ENCODE assay signal across 15 cellular contexts in genomic region chr6:134750669-134751068, GRCh38.
DNase-seq lines count a peak whose midpoint lies in the region; TF ChIP-seq lines count a peak whose summit lies in the region.
"Had no signal": no experiment of that assay in that cellular context is flagged by ENCODE, and none has a peak within 500 bp of the region (broad histone marks: within the 10 kb centered on the region; RNA-seq: fewer than 3 reads in every experiment).

No MANE protein-coding gene starts in this region.

- no peaks in the 10 kb centered on the region for H3K9me3 ChIP-seq in uterus
- H3K9me3 ChIP-seq: thoracic aorta had no signal

- H3K27ac ChIP-seq in uterus, result no peak overlapping the region
- H3K27ac ChIP-seq: thoracic aorta had no signal

- TF ChIP-seq POLR2A in lower leg skin (IDR thresholded peaks at IDR 0.05), result no peak
- TF ChIP-seq POLR2A in uterus (IDR thresholded peaks at IDR 0.05), result no peak

- no peak overlapping the region for H3K4me3 ChIP-seq in lower leg skin (ENCODE audit: low read depth, poor library complexity, severe bottlenecking)
- no peak overlapping the region for H3K4me3 ChIP-seq in uterus
- H3K4me3 ChIP-seq: thoracic aorta had no signal

- H3K27ac Mint-ChIP-seq in mesothelial cell of epicardium, result no peak overlapping the region
- H3K27ac Mint-ChIP-seq: activated B cell treated with CpG ODN at 0.5 μM for 24 hours had no signal

- no peaks in the 10 kb centered on the region for H3K27me3 Mint-ChIP-seq in mesothelial cell of epicardium (ENCODE audit: low read depth)

- no peaks in the 10 kb centered on the region for H3K36me3 ChIP-seq in uterus
- H3K36me3 ChIP-seq: thoracic aorta had no signal

- no peaks in the 10 kb centered on the region for H3K27me3 ChIP-seq in uterus

- no peaks in the 10 kb centered on the region for H3K36me3 Mint-ChIP-seq in mesothelial cell of epicardium

- DNase-seq in NCI-H748 (lab: John Stamatoyannopoulos, UW; ENCODE audit: unreplicated experiment), result peak; percentile 7
- DNase-seq in NCI-H748 treated with DMSO at 0.1 percent for 48 hours (lab: John Stamatoyannopoulos, UW), result no peak
- DNase-seq in NCI-H2029 treated with DMSO at 0.1 percent for 48 hours (lab: John Stamatoyannopoulos, UW), result peak; percentile 21
- DNase-seq in cerebellar cortex (ENCODE audit: low spot score), result peak; percentile 28
- DNase-seq in lower leg skin (ENCODE audit: low spot score in 2 of 2), result no peak
- DNase-seq in NCI-H1436 treated with DMSO at 0.1 percent for 48 hours (lab: John Stamatoyannopoulos, UW), result no peak
- DNase-seq in mesothelial cell of epicardium (ENCODE audit: low spot score in 2 of 2, unreplicated experiment in 2 of 2), result no peak
- DNase-seq in uterus, result no peak
- DNase-seq: activated B cell treated with CpG ODN at 0.5 μM for 24 hours; activated CD8-positive, alpha-beta memory T cell treated with anti-CD3 and anti-CD28 coated beads, Interleukin-2, amount 50 U/mL, for 4 hours; activated naive CD4-positive, alpha-beta T cell treated with anti-CD3 and anti-CD28 coated beads, Interleukin-2, amount 50 U/mL, for 16 hours; DMS153; NCI-H1930; SW 1271 had no signal

- peaks cover 3% of the 10 kb centered on the region for H3K9me3 Mint-ChIP-seq in mesothelial cell of epicardium
- H3K9me3 Mint-ChIP-seq: activated B cell treated with CpG ODN at 0.5 μM for 24 hours had no signal

- no peak overlapping the region for H3K4me3 Mint-ChIP-seq in mesothelial cell of epicardium
- H3K4me3 Mint-ChIP-seq: activated B cell treated with CpG ODN at 0.5 μM for 24 hours had no signal

- H3K4me1 ChIP-seq in uterus, result no peaks in the 10 kb centered on the region

- H3K4me1 Mint-ChIP-seq in mesothelial cell of epicardium, result peaks cover 22% of the 10 kb centered on the region
- H3K4me1 Mint-ChIP-seq: activated B cell treated with CpG ODN at 0.5 μM for 24 hours had no signal

- intact Hi-C loops in lower leg skin (cut with DNase I; ENCODE audit: low total_unique reads), result no loop called here
- intact Hi-C loops in uterus (cut with DNase I; ENCODE audit: low total_unique reads), result no loop called here

- no peak for TF ChIP-seq CTCF in lower leg skin (IDR thresholded peaks at IDR 0.05)
- TF ChIP-seq CTCF in mesothelial cell of epicardium (IDR thresholded peaks at IDR 0.05; ENCODE audit: unreplicated experiment), result no peak
- no peak for TF ChIP-seq CTCF in uterus (IDR thresholded peaks at IDR 0.05)

Comparison
In these comparisons a context has a peak if more than half of its experiments do, and no peak if none do; other contexts are left out.
1. DNase-seq: peak in NCI-H748 (single experiment), NCI-H2029 treated with DMSO at 0.1 percent for 48 hours (single experiment) and cerebellar cortex (single experiment); none in NCI-H748 treated with DMSO at 0.1 percent for 48 hours (single experiment), lower leg skin (0 of 2), NCI-H1436 treated with DMSO at 0.1 percent for 48 hours (single experiment), mesothelial cell of epicardium (0 of 2) and uterus (0 of 2).